Comparison of ENCODE assay signal across 28 cellular contexts in the genomic region with DNA sequence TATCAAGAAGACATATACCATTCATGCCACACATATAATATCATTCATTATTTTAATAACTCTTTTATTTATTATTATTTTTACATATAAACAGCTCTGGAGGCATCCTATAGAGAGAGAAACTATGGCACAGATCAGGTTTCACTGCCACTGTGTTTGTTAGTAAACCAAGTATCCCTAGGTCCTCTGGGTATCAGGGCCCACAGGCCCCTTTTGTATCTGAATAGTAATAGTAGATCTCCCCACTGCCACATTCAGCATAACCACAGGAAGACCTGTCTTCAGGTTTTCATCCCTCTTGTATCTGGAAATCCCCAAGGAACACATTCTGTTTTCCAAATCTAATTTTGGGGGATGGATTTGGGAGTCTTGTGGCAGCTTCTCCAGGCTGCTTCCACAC.
"Had no signal": no experiment of that assay in that cellular context is flagged by ENCODE, and none has a peak within 500 bp of the region (broad histone marks: within the 10 kb centered on the region; RNA-seq: fewer than 3 reads in every experiment).

No MANE protein-coding gene starts in this region.

- ATAC-seq: activated naive CD4-positive, alpha-beta T cell treated with anti-CD3 and anti-CD28 coated beads, Interleukin-2, amount 50 U/mL, for 72 hours; activated T-cell treated with anti-CD3 and anti-CD28 coated beads, Interleukin-2, amount 50 U/mL, for 72 hours; effector memory CD8-positive, alpha-beta T cell; gastroesophageal sphincter; heart right ventricle had no signal

- H3K27ac ChIP-seq: brain microvascular endothelial cell, coronary artery, dorsolateral prefrontal cortex, esophagus muscularis mucosa, gastroesophageal sphincter, heart right ventricle had no signal

- H3K9me3 Mint-ChIP-seq: activated CD4-positive, alpha-beta T cell treated with anti-CD3 and anti-CD28 coated beads, Interleukin-2, amount 10 ng/mL, durations not matched to agents 7 days and 5 days; activated naive CD4-positive, alpha-beta T cell treated with anti-CD3 and anti-CD28 coated beads, Interleukin-2, amount 10 ng/mL, durations not matched to agents 7 days and 5 days; activated T-cell treated with anti-CD3 and anti-CD28 coated beads, Interleukin-2, amount 50 U/mL, for 24 hours had no signal

- H3K27me3 Mint-ChIP-seq: activated CD4-positive, alpha-beta memory T cell treated with anti-CD3 and anti-CD28 coated beads, Interleukin-2, amount 10 ng/mL, durations not matched to agents 7 days and 5 days; activated CD4-positive, alpha-beta T cell treated with anti-CD3 and anti-CD28 coated beads, Interleukin-2, amount 10 ng/mL, durations not matched to agents 7 days and 5 days; activated naive CD4-positive, alpha-beta T cell treated with anti-CD3 and anti-CD28 coated beads, Interleukin-2, amount 10 ng/mL, durations not matched to agents 7 days and 5 days; activated T-cell treated with anti-CD3 and anti-CD28 coated beads, Interleukin-2, amount 50 U/mL, for 24 hours; central memory CD8-positive, alpha-beta T cell; dendritic cell treated with granulocyte-macrophage colony-stimulating factor and Interleukin-4, amounts not matched to agents 40 ng/mL and 50 ng/mL, for 4 days; effector memory CD8-positive, alpha-beta T cell had no signal

- H3K4me1 Mint-ChIP-seq: activated CD4-positive, alpha-beta memory T cell treated with anti-CD3 and anti-CD28 coated beads, Interleukin-2, amount 10 ng/mL, durations not matched to agents 7 days and 5 days; activated CD4-positive, alpha-beta T cell treated with anti-CD3 and anti-CD28 coated beads, Interleukin-2, amount 10 ng/mL, durations not matched to agents 7 days and 5 days; activated naive CD4-positive, alpha-beta T cell treated with anti-CD3 and anti-CD28 coated beads, Interleukin-2, amount 10 ng/mL, durations not matched to agents 7 days and 5 days; central memory CD8-positive, alpha-beta T cell had no signal

- H3K4me3 ChIP-seq: coronary artery, dorsolateral prefrontal cortex, esophagus muscularis mucosa, gastroesophageal sphincter, heart right ventricle had no signal

- H3K27me3 ChIP-seq: brain microvascular endothelial cell, dorsolateral prefrontal cortex, esophagus muscularis mucosa, gastroesophageal sphincter, heart right ventricle had no signal

- H3K36me3 Mint-ChIP-seq: activated naive CD4-positive, alpha-beta T cell treated with anti-CD3 and anti-CD28 coated beads, Interleukin-2, amount 10 ng/mL, durations not matched to agents 7 days and 5 days; activated naive CD4-positive, alpha-beta T cell treated with anti-CD3 and anti-CD28 coated beads, Interleukin-2, amount 50 U/mL, for 72 hours had no signal

- DNase-seq: activated CD4-positive, alpha-beta memory T cell treated with anti-CD3 and anti-CD28 coated beads, Interleukin-2, amount 10 ng/mL, durations not matched to agents 7 days and 5 days; activated CD4-positive, alpha-beta T cell treated with anti-CD3 and anti-CD28 coated beads for 1 hour; activated CD4-positive, alpha-beta T cell treated with anti-CD3 and anti-CD28 coated beads for 4 hours; activated CD4-positive, alpha-beta T cell treated with anti-CD3 and anti-CD28 coated beads, Interleukin-2, amount 10 ng/mL, durations not matched to agents 7 days and 5 days; activated CD4-positive, alpha-beta T cell treated with anti-CD3 and anti-CD28 coated beads, Interleukin-2, amount 50 U/mL, for 4 hours; activated CD8-positive, alpha-beta memory T cell treated with anti-CD3 and anti-CD28 coated beads, Interleukin-2, amount 50 U/mL, for 48 hours; activated gamma-delta T cell; activated naive CD4-positive, alpha-beta T cell; activated naive CD4-positive, alpha-beta T cell treated with anti-CD3 and anti-CD28 coated beads, Interleukin-2, amount 10 ng/mL, durations not matched to agents 7 days and 5 days; activated T-cell treated with anti-CD3 and anti-CD28 coated beads for 4 hours; activated T-cell treated with anti-CD3 and anti-CD28 coated beads, Interleukin-2, amount 50 U/mL, for 24 hours; activated T-cell treated with anti-CD3 and anti-CD28 coated beads, Interleukin-2, amount 50 U/mL, for 72 hours; amniotic stem cell; anterior cingulate cortex; brain microvascular endothelial cell; dorsolateral prefrontal cortex; effector CD4-positive, alpha-beta T cell; effector memory CD8-positive, alpha-beta T cell; erythroblast; foreskin melanocyte; heart right ventricle; T-helper 2 cell had no signal

- H3K36me3 ChIP-seq: brain microvascular endothelial cell, esophagus muscularis mucosa, gastroesophageal sphincter, heart right ventricle had no signal

- H3K4me3 Mint-ChIP-seq: activated CD4-positive, alpha-beta memory T cell treated with anti-CD3 and anti-CD28 coated beads, Interleukin-2, amount 10 ng/mL, durations not matched to agents 7 days and 5 days; activated CD4-positive, alpha-beta T cell treated with anti-CD3 and anti-CD28 coated beads, Interleukin-2, amount 10 ng/mL, durations not matched to agents 7 days and 5 days; activated naive CD4-positive, alpha-beta T cell treated with anti-CD3 and anti-CD28 coated beads, Interleukin-2, amount 10 ng/mL, durations not matched to agents 7 days and 5 days; activated T-cell treated with anti-CD3 and anti-CD28 coated beads, Interleukin-2, amount 50 U/mL, for 24 hours; activated T-cell treated with anti-CD3 and anti-CD28 coated beads, Interleukin-2, amount 50 U/mL, for 72 hours; central memory CD8-positive, alpha-beta T cell; dendritic cell treated with granulocyte-macrophage colony-stimulating factor and Interleukin-4, amounts not matched to agents 40 ng/mL and 50 ng/mL, for 4 days; effector memory CD8-positive, alpha-beta T cell had no signal

- H3K4me1 ChIP-seq: esophagus muscularis mucosa, gastroesophageal sphincter, heart right ventricle had no signal

- H3K27ac Mint-ChIP-seq: activated CD4-positive, alpha-beta memory T cell treated with anti-CD3 and anti-CD28 coated beads, Interleukin-2, amount 10 ng/mL, durations not matched to agents 7 days and 5 days; activated CD4-positive, alpha-beta T cell treated with anti-CD3 and anti-CD28 coated beads, Interleukin-2, amount 10 ng/mL, durations not matched to agents 7 days and 5 days; activated naive CD4-positive, alpha-beta T cell treated with anti-CD3 and anti-CD28 coated beads, Interleukin-2, amount 10 ng/mL, durations not matched to agents 7 days and 5 days; activated naive CD4-positive, alpha-beta T cell treated with anti-CD3 and anti-CD28 coated beads, Interleukin-2, amount 50 U/mL, for 72 hours; activated T-cell treated with anti-CD3 and anti-CD28 coated beads, Interleukin-2, amount 50 U/mL, for 24 hours; activated T-cell treated with anti-CD3 and anti-CD28 coated beads, Interleukin-2, amount 50 U/mL, for 72 hours; dendritic cell treated with granulocyte-macrophage colony-stimulating factor and Interleukin-4, amounts not matched to agents 40 ng/mL and 50 ng/mL, for 4 days; effector memory CD8-positive, alpha-beta T cell had no signal
